ENCODE assay signal across 1 cellular context in genomic region chr16:8110572-8111514, GRCh38.
TF ChIP-seq lines count a peak whose summit lies in the region.

No MANE protein-coding gene starts in this region.

TF ChIP-seq in K562, 482 proteins besides CTCF, POLR2A, EP300 and RAD21 (continued from another document and continues in another):
- no peak for TF ChIP-seq ETS1 (conservative IDR thresholded peaks at IDR 0.05; ENCODE audit: control insufficient read depth, low read depth, low read length)
- TF ChIP-seq, protein P1, sequence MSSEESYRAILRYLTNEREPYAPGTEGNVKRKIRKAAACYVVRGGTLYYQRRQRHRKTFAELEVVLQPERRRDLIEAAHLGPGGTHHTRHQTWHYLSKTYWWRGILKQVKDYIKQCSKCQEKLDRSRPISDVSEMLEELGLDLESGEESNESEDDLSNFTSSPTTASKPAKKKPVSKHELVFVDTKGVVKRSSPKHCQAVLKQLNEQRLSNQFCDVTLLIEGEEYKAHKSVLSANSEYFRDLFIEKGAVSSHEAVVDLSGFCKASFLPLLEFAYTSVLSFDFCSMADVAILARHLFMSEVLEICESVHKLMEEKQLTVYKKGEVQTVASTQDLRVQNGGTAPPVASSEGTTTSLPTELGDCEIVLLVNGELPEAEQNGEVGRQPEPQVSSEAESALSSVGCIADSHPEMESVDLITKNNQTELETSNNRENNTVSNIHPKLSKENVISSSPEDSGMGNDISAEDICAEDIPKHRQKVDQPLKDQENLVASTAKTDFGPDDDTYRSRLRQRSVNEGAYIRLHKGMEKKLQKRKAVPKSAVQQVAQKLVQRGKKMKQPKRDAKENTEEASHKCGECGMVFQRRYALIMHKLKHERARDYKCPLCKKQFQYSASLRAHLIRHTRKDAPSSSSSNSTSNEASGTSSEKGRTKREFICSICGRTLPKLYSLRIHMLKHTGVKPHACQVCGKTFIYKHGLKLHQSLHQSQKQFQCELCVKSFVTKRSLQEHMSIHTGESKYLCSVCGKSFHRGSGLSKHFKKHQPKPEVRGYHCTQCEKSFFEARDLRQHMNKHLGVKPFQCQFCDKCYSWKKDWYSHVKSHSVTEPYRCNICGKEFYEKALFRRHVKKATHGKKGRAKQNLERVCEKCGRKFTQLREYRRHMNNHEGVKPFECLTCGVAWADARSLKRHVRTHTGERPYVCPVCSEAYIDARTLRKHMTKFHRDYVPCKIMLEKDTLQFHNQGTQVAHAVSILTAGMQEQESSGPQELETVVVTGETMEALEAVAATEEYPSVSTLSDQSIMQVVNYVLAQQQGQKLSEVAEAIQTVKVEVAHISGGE (CRISPR knock-in tag; IDR thresholded peaks at IDR 0.05) = no peak
- TF ChIP-seq PRPF4 (IDR thresholded peaks at IDR 0.05; ENCODE audit: insufficient read depth, low read depth, low read length, poor library complexity, severe bottlenecking) = no peak
- TF ChIP-seq, protein P2, sequence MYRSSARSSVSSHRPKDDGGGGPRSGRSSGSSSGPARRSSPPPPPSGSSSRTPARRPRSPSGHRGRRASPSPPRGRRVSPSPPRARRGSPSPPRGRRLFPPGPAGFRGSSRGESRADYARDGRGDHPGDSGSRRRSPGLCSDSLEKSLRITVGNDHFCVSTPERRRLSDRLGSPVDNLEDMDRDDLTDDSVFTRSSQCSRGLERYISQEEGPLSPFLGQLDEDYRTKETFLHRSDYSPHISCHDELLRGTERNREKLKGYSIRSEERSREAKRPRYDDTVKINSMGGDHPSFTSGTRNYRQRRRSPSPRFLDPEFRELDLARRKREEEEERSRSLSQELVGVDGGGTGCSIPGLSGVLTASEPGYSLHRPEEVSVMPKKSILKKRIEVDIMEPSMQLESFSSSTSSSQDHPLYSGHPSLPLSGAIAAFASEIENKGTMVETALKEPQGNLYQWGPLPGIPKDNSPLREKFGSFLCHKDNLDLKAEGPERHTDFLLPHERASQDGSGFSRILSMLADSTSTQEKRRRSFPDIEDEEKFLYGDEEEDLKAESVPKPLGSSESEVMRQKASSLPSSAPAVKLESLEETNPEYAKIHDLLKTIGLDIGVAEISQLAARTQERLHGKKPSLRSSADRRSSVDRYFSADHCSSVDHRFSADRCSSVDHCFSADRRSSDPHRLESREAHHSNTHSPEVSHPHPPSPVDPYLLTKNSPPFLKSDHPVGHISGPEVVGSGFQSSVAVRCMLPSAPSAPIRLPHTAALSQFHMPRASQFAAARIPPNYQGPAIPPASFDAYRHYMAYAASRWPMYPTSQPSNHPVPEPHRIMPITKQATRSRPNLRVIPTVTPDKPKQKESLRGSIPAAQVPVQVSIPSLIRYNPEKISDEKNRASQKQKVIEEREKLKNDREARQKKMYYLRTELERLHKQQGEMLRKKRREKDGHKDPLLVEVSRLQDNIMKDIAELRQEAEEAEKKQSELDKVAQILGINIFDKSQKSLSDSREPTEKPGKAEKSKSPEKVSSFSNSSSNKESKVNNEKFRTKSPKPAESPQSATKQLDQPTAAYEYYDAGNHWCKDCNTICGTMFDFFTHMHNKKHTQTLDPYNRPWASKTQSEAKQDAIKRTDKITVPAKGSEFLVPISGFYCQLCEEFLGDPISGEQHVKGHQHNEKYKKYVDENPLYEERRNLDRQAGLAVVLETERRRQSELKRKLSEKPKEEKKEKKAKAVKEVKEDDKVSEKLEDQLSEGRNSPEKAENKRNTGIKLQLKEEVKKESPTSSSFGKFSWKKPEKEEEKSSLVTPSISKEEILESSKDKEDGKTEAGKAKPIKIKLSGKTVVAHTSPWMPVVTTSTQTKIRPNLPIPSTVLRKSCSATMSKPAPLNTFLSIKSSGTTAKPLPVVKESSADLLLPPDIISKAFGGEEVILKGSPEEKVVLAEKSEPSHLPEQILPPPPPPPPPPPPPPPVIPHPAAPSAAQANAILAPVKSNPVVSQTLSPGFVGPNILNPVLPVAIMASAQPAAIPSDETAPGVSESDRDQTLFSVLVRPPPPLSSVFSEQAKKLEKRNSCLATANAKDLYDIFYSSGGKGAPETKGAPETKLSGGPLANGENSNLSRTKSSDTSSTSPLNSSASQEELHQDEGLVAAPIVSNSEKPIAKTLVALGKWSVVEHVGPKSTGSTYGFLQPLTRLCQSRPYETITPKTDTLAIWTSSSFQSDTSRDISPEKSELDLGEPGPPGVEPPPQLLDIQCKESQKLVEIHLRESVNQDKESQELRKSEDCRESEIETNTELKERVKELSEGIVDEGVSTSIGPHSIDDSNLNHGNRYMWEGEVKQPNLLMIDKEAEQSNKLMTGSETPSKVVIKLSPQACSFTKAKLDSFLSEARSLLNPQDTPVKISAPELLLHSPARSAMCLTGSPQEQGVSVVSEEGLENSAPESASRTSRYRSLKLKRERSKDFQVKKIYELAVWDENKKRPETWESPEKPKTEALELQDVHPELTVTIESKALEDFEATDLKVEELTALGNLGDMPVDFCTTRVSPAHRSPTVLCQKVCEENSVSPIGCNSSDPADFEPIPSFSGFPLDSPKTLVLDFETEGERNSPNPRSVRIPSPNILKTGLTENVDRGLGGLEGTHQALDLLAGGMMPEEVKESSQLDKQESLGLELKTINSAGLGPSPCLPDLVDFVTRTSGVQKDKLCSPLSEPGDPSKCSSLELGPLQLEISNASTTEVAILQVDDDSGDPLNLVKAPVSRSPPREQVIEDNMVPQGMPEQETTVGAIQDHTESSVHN (IDR thresholded peaks at IDR 0.05; ENCODE audit: borderline replicate concordance in 1 of 2, low read depth in 1 of 2) = no peak
- no peak for TF ChIP-seq ZNF76 (CRISPR knock-in tag; IDR thresholded peaks at IDR 0.05; ENCODE audit: borderline replicate concordance)
- no peak for TF ChIP-seq TAL1 (IDR thresholded peaks at IDR 0.05)
- TF ChIP-seq MEF2D (tag; conservative IDR thresholded peaks at IDR 0.05; ENCODE audit: low read depth) = no peak
- TF ChIP-seq, protein P3, sequence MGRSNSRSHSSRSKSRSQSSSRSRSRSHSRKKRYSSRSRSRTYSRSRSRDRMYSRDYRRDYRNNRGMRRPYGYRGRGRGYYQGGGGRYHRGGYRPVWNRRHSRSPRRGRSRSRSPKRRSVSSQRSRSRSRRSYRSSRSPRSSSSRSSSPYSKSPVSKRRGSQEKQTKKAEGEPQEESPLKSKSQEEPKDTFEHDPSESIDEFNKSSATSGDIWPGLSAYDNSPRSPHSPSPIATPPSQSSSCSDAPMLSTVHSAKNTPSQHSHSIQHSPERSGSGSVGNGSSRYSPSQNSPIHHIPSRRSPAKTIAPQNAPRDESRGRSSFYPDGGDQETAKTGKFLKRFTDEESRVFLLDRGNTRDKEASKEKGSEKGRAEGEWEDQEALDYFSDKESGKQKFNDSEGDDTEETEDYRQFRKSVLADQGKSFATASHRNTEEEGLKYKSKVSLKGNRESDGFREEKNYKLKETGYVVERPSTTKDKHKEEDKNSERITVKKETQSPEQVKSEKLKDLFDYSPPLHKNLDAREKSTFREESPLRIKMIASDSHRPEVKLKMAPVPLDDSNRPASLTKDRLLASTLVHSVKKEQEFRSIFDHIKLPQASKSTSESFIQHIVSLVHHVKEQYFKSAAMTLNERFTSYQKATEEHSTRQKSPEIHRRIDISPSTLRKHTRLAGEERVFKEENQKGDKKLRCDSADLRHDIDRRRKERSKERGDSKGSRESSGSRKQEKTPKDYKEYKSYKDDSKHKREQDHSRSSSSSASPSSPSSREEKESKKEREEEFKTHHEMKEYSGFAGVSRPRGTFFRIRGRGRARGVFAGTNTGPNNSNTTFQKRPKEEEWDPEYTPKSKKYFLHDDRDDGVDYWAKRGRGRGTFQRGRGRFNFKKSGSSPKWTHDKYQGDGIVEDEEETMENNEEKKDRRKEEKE (IDR thresholded peaks at IDR 0.05; ENCODE audit: borderline replicate concordance in 1 of 2, control insufficient read depth in 1 of 2, low read depth in 2 of 2, low read length in 1 of 2) = no peak
- TF ChIP-seq MTF1 (CRISPR knock-in tag; IDR thresholded peaks at IDR 0.05; ENCODE audit: borderline replicate concordance) = no peak
- no peak for TF ChIP-seq MEIS2 (IDR thresholded peaks at IDR 0.05; ENCODE audit: partially characterized antibody)
- no peak for TF ChIP-seq HDGF (IDR thresholded peaks at IDR 0.05)
- no peak for TF ChIP-seq PRDM10 (IDR thresholded peaks at IDR 0.05; ENCODE audit: partially characterized antibody)
- no peak for TF ChIP-seq ZBTB7A (IDR thresholded peaks at IDR 0.05; ENCODE audit: borderline replicate concordance, control insufficient read depth, low read depth, low read length)
- TF ChIP-seq, protein P4, sequence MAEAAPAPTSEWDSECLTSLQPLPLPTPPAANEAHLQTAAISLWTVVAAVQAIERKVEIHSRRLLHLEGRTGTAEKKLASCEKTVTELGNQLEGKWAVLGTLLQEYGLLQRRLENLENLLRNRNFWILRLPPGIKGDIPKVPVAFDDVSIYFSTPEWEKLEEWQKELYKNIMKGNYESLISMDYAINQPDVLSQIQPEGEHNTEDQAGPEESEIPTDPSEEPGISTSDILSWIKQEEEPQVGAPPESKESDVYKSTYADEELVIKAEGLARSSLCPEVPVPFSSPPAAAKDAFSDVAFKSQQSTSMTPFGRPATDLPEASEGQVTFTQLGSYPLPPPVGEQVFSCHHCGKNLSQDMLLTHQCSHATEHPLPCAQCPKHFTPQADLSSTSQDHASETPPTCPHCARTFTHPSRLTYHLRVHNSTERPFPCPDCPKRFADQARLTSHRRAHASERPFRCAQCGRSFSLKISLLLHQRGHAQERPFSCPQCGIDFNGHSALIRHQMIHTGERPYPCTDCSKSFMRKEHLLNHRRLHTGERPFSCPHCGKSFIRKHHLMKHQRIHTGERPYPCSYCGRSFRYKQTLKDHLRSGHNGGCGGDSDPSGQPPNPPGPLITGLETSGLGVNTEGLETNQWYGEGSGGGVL (CRISPR knock-in tag; IDR thresholded peaks at IDR 0.05) = no peak
- TF ChIP-seq SMAD4 (CRISPR knock-in tag; conservative IDR thresholded peaks at IDR 0.05) = no peak; the same call in 1 of the 2 replicates
- no peak for TF ChIP-seq HMGN3 (IDR thresholded peaks at IDR 0.05; ENCODE audit: borderline replicate concordance, extremely low read depth, insufficient read length, low read depth, low read length)
- TF ChIP-seq ZNF780A (CRISPR knock-in tag; IDR thresholded peaks at IDR 0.05) = 0 out of 2 replicates have a peak, but pooled peaks have one; percentile 35
- TF ChIP-seq U2AF1 (optimal IDR thresholded peaks at IDR 0.05; ENCODE audit: low read depth, low read length) = no peak
- no peak for TF ChIP-seq SAP30 (IDR thresholded peaks at IDR 0.05; ENCODE audit: borderline replicate concordance, insufficient read depth, low read depth, low read length, poor library complexity, severe bottlenecking)
- no peak for TF ChIP-seq NR2C2 (CRISPR knock-in tag; IDR thresholded peaks at IDR 0.05)
- TF ChIP-seq NR2C2 (tag; IDR thresholded peaks at IDR 0.05) = 0 out of 2 replicates have a peak, but pooled peaks have one; percentile 6
- TF ChIP-seq HOMEZ (CRISPR knock-in tag; IDR thresholded peaks at IDR 0.05) = no peak
- TF ChIP-seq HOXB6 (CRISPR knock-in tag; IDR thresholded peaks at IDR 0.05; ENCODE audit: borderline replicate concordance) = no peak
- TF ChIP-seq ZNF764 (CRISPR knock-in tag; IDR thresholded peaks at IDR 0.05; ENCODE audit: low read depth) = no peak
- TF ChIP-seq ZNF436 (CRISPR knock-in tag; IDR thresholded peaks at IDR 0.05) = no peak
- no peak for TF ChIP-seq HDAC3 (IDR thresholded peaks at IDR 0.05; ENCODE audit: borderline replicate concordance, partially characterized antibody)
- TF ChIP-seq, protein P5, sequence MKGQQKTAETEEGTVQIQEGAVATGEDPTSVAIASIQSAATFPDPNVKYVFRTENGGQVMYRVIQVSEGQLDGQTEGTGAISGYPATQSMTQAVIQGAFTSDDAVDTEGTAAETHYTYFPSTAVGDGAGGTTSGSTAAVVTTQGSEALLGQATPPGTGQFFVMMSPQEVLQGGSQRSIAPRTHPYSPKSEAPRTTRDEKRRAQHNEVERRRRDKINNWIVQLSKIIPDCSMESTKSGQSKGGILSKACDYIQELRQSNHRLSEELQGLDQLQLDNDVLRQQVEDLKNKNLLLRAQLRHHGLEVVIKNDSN (CRISPR knock-in tag; IDR thresholded peaks at IDR 0.05) = 0 out of 2 replicates have a peak, but pooled peaks have one; percentile 20
